In the genomic region with DNA sequence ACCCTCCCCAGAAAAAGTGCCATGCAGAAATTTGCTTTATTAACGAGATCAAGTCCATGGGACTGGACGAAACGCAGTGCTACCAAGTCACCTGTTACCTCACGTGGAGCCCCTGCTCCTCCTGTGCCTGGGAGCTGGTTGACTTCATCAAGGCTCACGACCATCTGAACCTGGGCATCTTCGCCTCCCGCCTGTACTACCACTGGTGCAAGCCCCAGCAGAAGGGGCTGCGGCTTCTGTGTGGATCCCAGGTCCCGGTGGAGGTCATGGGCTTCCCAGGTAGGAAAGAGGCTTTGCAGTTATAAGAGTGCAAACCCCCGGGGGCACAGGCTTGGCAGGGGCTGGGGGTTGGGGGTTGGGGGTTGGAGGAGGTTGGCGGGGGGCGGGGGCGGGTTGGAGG, we compare ENCODE assay signal across 2 cellular contexts.
TF ChIP-seq lines count a peak whose summit lies in the region.

No MANE protein-coding gene starts in this region.

TF ChIP-seq in HEK293T, 16 proteins besides CTCF, POLR2A, EP300 and RAD21:
- TF ChIP-seq ARNT (IDR thresholded peaks at IDR 0.05) (no peak), HDGF (IDR thresholded peaks at IDR 0.05; ENCODE audit: borderline replicate concordance) (no peak), FOXM1 (IDR thresholded peaks at IDR 0.05; ENCODE audit: borderline replicate concordance) (no peak), NFRKB (IDR thresholded peaks at IDR 0.05) (no peak), BHLHE40 (IDR thresholded peaks at IDR 0.05; ENCODE audit: borderline replicate concordance) (no peak), ZNF384 (IDR thresholded peaks at IDR 0.05) (no peak), SP1 (IDR thresholded peaks at IDR 0.05) (no peak), FOXA1 (IDR thresholded peaks at IDR 0.05) (no peak), ELF4 (IDR thresholded peaks at IDR 0.05) (no peak), FOXK2 (IDR thresholded peaks at IDR 0.05) (no peak), SUZ12 (IDR thresholded peaks at IDR 0.05) (no peak), LEF1 (IDR thresholded peaks at IDR 0.05; ENCODE audit: borderline replicate concordance) (no peak), TARDBP (IDR thresholded peaks at IDR 0.05) (no peak), L3MBTL2 (conservative IDR thresholded peaks at IDR 0.05) (no peak), CTBP1 (IDR thresholded peaks at IDR 0.05; ENCODE audit: borderline replicate concordance) (no peak)

TF ChIP-seq in H1, 55 proteins besides CTCF, POLR2A, EP300 and RAD21:
- TF ChIP-seq, protein P1, sequence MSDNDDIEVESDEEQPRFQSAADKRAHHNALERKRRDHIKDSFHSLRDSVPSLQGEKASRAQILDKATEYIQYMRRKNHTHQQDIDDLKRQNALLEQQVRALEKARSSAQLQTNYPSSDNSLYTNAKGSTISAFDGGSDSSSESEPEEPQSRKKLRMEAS (IDR thresholded peaks at IDR 0.05): no peak
